1 cellular context compared by ENCODE assay signal in the genomic region with DNA sequence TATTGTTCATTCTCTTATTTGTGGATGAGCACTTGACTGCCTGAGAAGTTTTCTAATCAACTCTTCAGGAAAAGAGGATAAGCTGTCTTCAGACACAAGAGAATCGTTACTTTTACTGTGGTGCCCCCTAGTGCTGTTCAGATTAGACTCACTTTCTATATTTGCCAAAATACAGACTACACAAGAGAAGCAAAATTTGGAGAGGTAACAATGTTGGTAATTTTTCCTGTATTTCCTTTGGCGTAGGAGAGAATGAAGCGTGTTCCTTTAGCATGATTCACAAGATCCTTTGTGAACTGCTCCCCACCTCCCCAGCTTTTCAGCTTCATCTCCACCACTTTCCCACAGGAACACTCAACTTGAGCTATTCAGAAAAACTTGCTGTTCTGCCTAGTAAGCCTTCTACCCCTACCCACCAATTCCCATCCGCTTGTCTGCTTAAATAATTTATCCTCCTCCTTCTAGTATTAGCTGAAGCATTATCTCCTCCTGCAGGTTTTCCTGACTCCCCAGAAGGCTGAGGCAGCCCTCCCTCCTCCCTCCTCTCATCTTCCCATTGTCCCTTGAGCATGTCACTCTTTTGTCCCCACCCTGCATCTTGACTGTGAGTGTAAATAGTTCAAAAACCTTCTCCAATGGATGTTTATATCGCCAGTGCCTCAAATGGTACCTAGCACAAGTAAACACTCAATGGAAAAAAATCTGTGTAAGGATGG.
TF ChIP-seq lines count a peak whose summit lies in the region.

No MANE protein-coding gene starts in this region.

TF ChIP-seq in GM12878, 131 proteins besides CTCF, POLR2A, EP300 and RAD21:
- TF ChIP-seq IKZF1 (conservative IDR thresholded peaks at IDR 0.05) (0 out of 2 replicates have a peak, but pooled peaks have one; percentile 19), SREBF1 (IDR thresholded peaks at IDR 0.05; ENCODE audit: low read length) (no peak), SMC3 (IDR thresholded peaks at IDR 0.05; ENCODE audit: borderline replicate concordance, low read length) (peak; percentile 88)
- TF ChIP-seq, protein P1, sequence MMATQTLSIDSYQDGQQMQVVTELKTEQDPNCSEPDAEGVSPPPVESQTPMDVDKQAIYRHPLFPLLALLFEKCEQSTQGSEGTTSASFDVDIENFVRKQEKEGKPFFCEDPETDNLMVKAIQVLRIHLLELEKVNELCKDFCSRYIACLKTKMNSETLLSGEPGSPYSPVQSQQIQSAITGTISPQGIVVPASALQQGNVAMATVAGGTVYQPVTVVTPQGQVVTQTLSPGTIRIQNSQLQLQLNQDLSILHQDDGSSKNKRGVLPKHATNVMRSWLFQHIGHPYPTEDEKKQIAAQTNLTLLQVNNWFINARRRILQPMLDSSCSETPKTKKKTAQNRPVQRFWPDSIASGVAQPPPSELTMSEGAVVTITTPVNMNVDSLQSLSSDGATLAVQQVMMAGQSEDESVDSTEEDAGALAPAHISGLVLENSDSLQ (IDR thresholded peaks at IDR 0.05), result 0 out of 2 replicates have a peak, but pooled peaks have one; percentile 17
TF ChIP-seq in GM12878: peak in this region for 3.
